In genomic region chr3:59189561-59190338, GRCh38 we compare ENCODE assay signal across 17 cellular contexts.
DNase-seq lines count a peak whose midpoint lies in the region; ATAC-seq and TF ChIP-seq lines count a peak whose summit lies in the region.
"Had no signal": no experiment of that assay in that cellular context is flagged by ENCODE, and none has a peak within 500 bp of the region (broad histone marks: within the 10 kb centered on the region; RNA-seq: fewer than 3 reads in every experiment).

No MANE protein-coding gene starts in this region.

- TF ChIP-seq CTCF in RWPE1 (conservative IDR thresholded peaks at IDR 0.05; ENCODE audit: low read depth) (no peak), progenitor cell of endocrine pancreas (IDR thresholded peaks at IDR 0.05; ENCODE audit: unreplicated experiment) (no peak)

- peak; percentile 14 for DNase-seq in HT-29 (ENCODE audit: low spot score)
- no peak for DNase-seq in RWPE1 (ENCODE audit: low spot score)
- DNase-seq in progenitor cell of endocrine pancreas (ENCODE audit: low spot score, unreplicated experiment), result no peak
- DNase-seq in stimulated activated effector memory CD8-positive, alpha-beta T cell treated with anti-CD3 and anti-CD28 coated beads, Interleukin-12 subunit alpha, Interleukin-12 subunit beta, amount 100 ng/mL, for 72 hours (ENCODE audit: low spot score in 2 of 2), result no peak
- no peak for DNase-seq in activated CD8-positive, alpha-beta memory T cell treated with anti-CD3 and anti-CD28 coated beads for 24 hours
- DNase-seq: activated CD8-positive, alpha-beta T cell treated with anti-CD3 and anti-CD28 coated beads for 36 hours; adrenal gland; heart left ventricle; Karpas-422; pancreas had no signal

- H3K9me3 Mint-ChIP-seq in progenitor cell of endocrine pancreas (ENCODE audit: low read depth), result peaks cover 5% of the 10 kb centered on the region
- H3K9me3 Mint-ChIP-seq in stimulated activated effector memory CD8-positive, alpha-beta T cell treated with anti-CD3 and anti-CD28 coated beads, Interleukin-12 subunit alpha, Interleukin-12 subunit beta, amount 100 ng/mL, for 72 hours, result no peaks in the 10 kb centered on the region
- H3K9me3 Mint-ChIP-seq: activated CD8-positive, alpha-beta T cell treated with anti-CD3 and anti-CD28 coated beads for 36 hours; activated T-helper 1 cell treated with anti-CD3 and anti-CD28 coated beads, Interleukin-12 subunit alpha, Interleukin-12 subunit beta, Interleukin-2, Interleukin-4 antibody, amounts not matched to agents 30 ng/mL and 10 ng/mL and 1 ng/mL, durations not matched to agents 14 hours and 24 hours and 36 hours; stimulated activated memory B cell treated with anti-CD40 and anti-IgM and Interleukin-4, amounts not matched to agents 10 μg/mL and 1 μg/mL and 100 μg/mL, for 72 hours had no signal

- CTCF ChIA-PET in RWPE1 (lab: Yijun Ruan, JAX), result no interaction called here

- no peak overlapping the region for H3K4me3 Mint-ChIP-seq in progenitor cell of endocrine pancreas (ENCODE audit: low read depth)
- H3K4me3 Mint-ChIP-seq in stimulated activated effector memory CD8-positive, alpha-beta T cell treated with anti-CD3 and anti-CD28 coated beads, Interleukin-12 subunit alpha, Interleukin-12 subunit beta, amount 100 ng/mL, for 72 hours, result no peak overlapping the region
- H3K4me3 Mint-ChIP-seq: activated CD8-positive, alpha-beta T cell treated with anti-CD3 and anti-CD28 coated beads for 36 hours; activated T-helper 1 cell treated with anti-CD3 and anti-CD28 coated beads, Interleukin-12 subunit alpha, Interleukin-12 subunit beta, Interleukin-2, Interleukin-4 antibody, amounts not matched to agents 30 ng/mL and 10 ng/mL and 1 ng/mL, durations not matched to agents 14 hours and 24 hours and 36 hours; stimulated activated memory B cell treated with anti-CD40 and anti-IgM and Interleukin-4, amounts not matched to agents 10 μg/mL and 1 μg/mL and 100 μg/mL, for 72 hours had no signal

- H3K27ac Mint-ChIP-seq in progenitor cell of endocrine pancreas, result peak overlapping the region; percentile 53
- no peak overlapping the region for H3K27ac Mint-ChIP-seq in stimulated activated effector memory CD8-positive, alpha-beta T cell treated with anti-CD3 and anti-CD28 coated beads, Interleukin-12 subunit alpha, Interleukin-12 subunit beta, amount 100 ng/mL, for 72 hours
- H3K27ac Mint-ChIP-seq: activated CD8-positive, alpha-beta T cell treated with anti-CD3 and anti-CD28 coated beads for 36 hours; activated T-helper 1 cell treated with anti-CD3 and anti-CD28 coated beads, Interleukin-12 subunit alpha, Interleukin-12 subunit beta, Interleukin-2, Interleukin-4 antibody, amounts not matched to agents 30 ng/mL and 10 ng/mL and 1 ng/mL, durations not matched to agents 14 hours and 24 hours and 36 hours; stimulated activated memory B cell treated with anti-CD40 and anti-IgM and Interleukin-4, amounts not matched to agents 10 μg/mL and 1 μg/mL and 100 μg/mL, for 72 hours had no signal

- ATAC-seq in esophagus mucosa (peak; percentile 83), GM21360 (IDR thresholded peaks at IDR 0.05; ENCODE audit: unreplicated experiment) (no peak), HG02763 (IDR thresholded peaks at IDR 0.05; ENCODE audit: unreplicated experiment) (no peak)
- no peak for ATAC-seq in stimulated activated effector memory CD8-positive, alpha-beta T cell treated with anti-CD3 and anti-CD28 coated beads, Interleukin-12 subunit alpha, Interleukin-12 subunit beta, amount 100 ng/mL, for 72 hours
- ATAC-seq: activated CD8-positive, alpha-beta T cell treated with anti-CD3 and anti-CD28 coated beads for 36 hours; heart left ventricle; pancreas; stimulated activated memory B cell treated with anti-CD40 and anti-IgM and Interleukin-4, amounts not matched to agents 10 μg/mL and 1 μg/mL and 100 μg/mL, for 72 hours had no signal

- H3K27me3 Mint-ChIP-seq in progenitor cell of endocrine pancreas, result no peaks in the 10 kb centered on the region
- H3K27me3 Mint-ChIP-seq: activated CD8-positive, alpha-beta T cell treated with anti-CD3 and anti-CD28 coated beads for 36 hours; stimulated activated memory B cell treated with anti-CD40 and anti-IgM and Interleukin-4, amounts not matched to agents 10 μg/mL and 1 μg/mL and 100 μg/mL, for 72 hours had no signal

- H3K4me1 Mint-ChIP-seq in progenitor cell of endocrine pancreas (ENCODE audit: low read depth), result peaks cover 12% of the 10 kb centered on the region
- no peaks in the 10 kb centered on the region for H3K4me1 Mint-ChIP-seq in stimulated activated effector memory CD8-positive, alpha-beta T cell treated with anti-CD3 and anti-CD28 coated beads, Interleukin-12 subunit alpha, Interleukin-12 subunit beta, amount 100 ng/mL, for 72 hours
- H3K4me1 Mint-ChIP-seq: stimulated activated memory B cell treated with anti-CD40 and anti-IgM and Interleukin-4, amounts not matched to agents 10 μg/mL and 1 μg/mL and 100 μg/mL, for 72 hours had no signal

- peak overlapping the region; percentile 82 for H3K27ac ChIP-seq in RWPE1
- H3K27ac ChIP-seq: adrenal gland; BLaER1 treated with 17β-estradiol and CSF1 and Interleukin-3, amounts not matched to agents 10 nM and 100 nM; heart left ventricle; pancreas; skin epidermis had no signal

- POLR2A ChIA-PET in RWPE1 (lab: Yijun Ruan, JAX; ENCODE audit: low non-redundant PET), result no interaction called here

- H3K36me3 Mint-ChIP-seq in progenitor cell of endocrine pancreas (ENCODE audit: insufficient read depth), result no peaks in the 10 kb centered on the region
- H3K36me3 Mint-ChIP-seq in stimulated activated effector memory CD8-positive, alpha-beta T cell treated with anti-CD3 and anti-CD28 coated beads, Interleukin-12 subunit alpha, Interleukin-12 subunit beta, amount 100 ng/mL, for 72 hours, result no peaks in the 10 kb centered on the region
- H3K36me3 Mint-ChIP-seq: stimulated activated memory B cell treated with anti-CD40 and anti-IgM and Interleukin-4, amounts not matched to agents 10 μg/mL and 1 μg/mL and 100 μg/mL, for 72 hours had no signal
